ENCODE assay signal across 23 cellular contexts in the genomic region with DNA sequence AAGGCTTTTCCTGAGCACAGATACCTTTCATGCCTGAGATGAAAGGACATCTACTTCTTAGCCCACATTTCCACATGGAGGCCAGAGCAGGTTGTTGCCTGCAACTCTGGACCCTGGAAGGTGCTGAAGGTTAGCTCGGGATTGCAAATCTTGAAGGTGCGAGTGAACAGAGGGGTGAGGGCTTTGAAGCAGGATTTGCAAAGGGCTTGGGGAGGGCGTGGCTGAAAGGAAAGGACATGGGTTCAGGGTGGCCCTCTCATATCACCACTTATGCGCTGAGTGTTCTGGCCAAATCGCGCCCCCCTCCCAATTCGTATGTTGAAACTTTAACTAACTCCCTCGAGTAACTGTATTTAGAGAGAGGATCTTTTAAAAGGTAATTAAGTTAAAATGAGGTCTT.
DNase-seq lines count a peak whose midpoint lies in the region; ATAC-seq, FAIRE-seq and TF ChIP-seq lines count a peak whose summit lies in the region.
"Had no signal": no experiment of that assay in that cellular context is flagged by ENCODE, and none has a peak within 500 bp of the region (broad histone marks: within the 10 kb centered on the region; RNA-seq: fewer than 3 reads in every experiment).

No MANE protein-coding gene starts in this region.

- H3K27ac Mint-ChIP-seq in brain: peak overlapping the region in 3 of 5 experiments; percentile 53 to 98 (median 85)
- no peak overlapping the region for H3K27ac Mint-ChIP-seq in natural killer cell treated with Interleukin-12 subunit alpha and Interleukin-12 subunit beta and Interleukin-15 and Interleukin-18, amount 100 ng/mL, for 72 hours
- H3K27ac Mint-ChIP-seq: B cell; CD4-positive, alpha-beta memory T cell; HFFc6 had no signal

- H3K4me1 ChIP-seq in BLaER1: peaks cover 45% of the 10 kb centered on the region

- H3K27ac ChIP-seq in BLaER1: no peak overlapping the region
- H3K27ac ChIP-seq: 22Rv1, GM23248 had no signal

- no peak for TF ChIP-seq CTCF in brain (conservative IDR thresholded peaks at IDR 0.05)

- no peaks in the 10 kb centered on the region for H3K36me3 ChIP-seq in BLaER1
- H3K36me3 ChIP-seq: HAP-1 had no signal

- FAIRE-seq in urothelium cell line (lab: Jason Lieb, UNC): peak; percentile 86
- FAIRE-seq: A204.1, GM12891, GM18507, GM19239 had no signal

- peak overlapping the region; percentile 63 for H3K4me2 ChIP-seq in BLaER1

- H3K4me3 ChIP-seq in BLaER1: no peak overlapping the region
- H3K4me3 ChIP-seq: GM23248, HAP-1 had no signal

- H3K9me3 ChIP-seq in BLaER1: no peaks in the 10 kb centered on the region; the same call in 1 of the 2 replicates
- H3K9me3 ChIP-seq: HAP-1 had no signal

- no peaks in the 10 kb centered on the region for H3K27me3 ChIP-seq in BLaER1

- peaks cover 54% of the 10 kb centered on the region for H3K4me1 Mint-ChIP-seq in brain
- H3K4me1 Mint-ChIP-seq in natural killer cell treated with Interleukin-12 subunit alpha and Interleukin-12 subunit beta and Interleukin-15 and Interleukin-18, amount 100 ng/mL, for 72 hours (ENCODE audit: low read depth in 2 of 2): no peaks in the 10 kb centered on the region
- H3K4me1 Mint-ChIP-seq: B cell; CD4-positive, alpha-beta memory T cell had no signal

- H3K9me3 Mint-ChIP-seq in brain: peaks cover 0 to 7% (median 3%) of the 10 kb centered on the region in 5 experiments
- no peaks in the 10 kb centered on the region for H3K9me3 Mint-ChIP-seq in natural killer cell treated with Interleukin-12 subunit alpha and Interleukin-12 subunit beta and Interleukin-15 and Interleukin-18, amount 100 ng/mL, for 72 hours
- H3K9me3 Mint-ChIP-seq: HFFc6 had no signal

- no peak for ATAC-seq in GM18873 (IDR thresholded peaks at IDR 0.05; ENCODE audit: low FRiP score, unreplicated experiment)
- ATAC-seq in natural killer cell treated with Interleukin-12 subunit alpha and Interleukin-12 subunit beta and Interleukin-15 and Interleukin-18, amount 100 ng/mL, for 72 hours: no peak

- H3K36me3 Mint-ChIP-seq in brain: no peaks in the 10 kb centered on the region
- H3K36me3 Mint-ChIP-seq in natural killer cell treated with Interleukin-12 subunit alpha and Interleukin-12 subunit beta and Interleukin-15 and Interleukin-18, amount 100 ng/mL, for 72 hours: no peaks in the 10 kb centered on the region
- H3K36me3 Mint-ChIP-seq: CD4-positive, alpha-beta memory T cell had no signal

- H3K4me3 Mint-ChIP-seq in brain: no peak overlapping the region
- no peak overlapping the region for H3K4me3 Mint-ChIP-seq in natural killer cell treated with Interleukin-12 subunit alpha and Interleukin-12 subunit beta and Interleukin-15 and Interleukin-18, amount 100 ng/mL, for 72 hours
- H3K4me3 Mint-ChIP-seq: B cell; CD4-positive, alpha-beta memory T cell; HFFc6 had no signal

- H4K20me1 ChIP-seq in BLaER1: no peaks in the 10 kb centered on the region

- peaks cover 32% of the 10 kb centered on the region for H3K27me3 Mint-ChIP-seq in brain
- H3K27me3 Mint-ChIP-seq in natural killer cell treated with Interleukin-12 subunit alpha and Interleukin-12 subunit beta and Interleukin-15 and Interleukin-18, amount 100 ng/mL, for 72 hours: peaks cover 22 to 55% of the 10 kb centered on the region in 2 donors

- H3K9ac ChIP-seq in BLaER1: no peak overlapping the region
- H3K9ac ChIP-seq: GM23248 had no signal

- DNase-seq in mesenteric fat pad (ENCODE audit: low spot score) (peak; percentile 53), urothelium cell line (ENCODE audit: low spot score) (no peak), hepatic stellate cell (ENCODE audit: low spot score) (no peak)
- DNase-seq in natural killer cell treated with Interleukin-12 subunit alpha and Interleukin-12 subunit beta and Interleukin-15 and Interleukin-18, amount 100 ng/mL, for 72 hours (ENCODE audit: low spot score): no peak
- DNase-seq: C1 segment of cervical spinal cord; Calu3; CD4-positive, alpha-beta memory T cell; COR-L47; DMS53; DMS79 treated with DMSO at 0.1 percent for 48 hours; GF-D8; GM23248; HFFc6 had no signal

Comparison
In these comparisons a context has a peak if more than half of its experiments do, and no peak if none do; other contexts are left out.
1. H3K27ac Mint-ChIP-seq: peak in brain (3 of 5); none in natural killer cell treated with Interleukin-12 subunit alpha and Interleukin-12 subunit beta and Interleukin-15 and Interleukin-18, amount 100 ng/mL, for 72 hours (0 of 2).